9 cellular contexts compared by ENCODE assay signal in the genomic region with DNA sequence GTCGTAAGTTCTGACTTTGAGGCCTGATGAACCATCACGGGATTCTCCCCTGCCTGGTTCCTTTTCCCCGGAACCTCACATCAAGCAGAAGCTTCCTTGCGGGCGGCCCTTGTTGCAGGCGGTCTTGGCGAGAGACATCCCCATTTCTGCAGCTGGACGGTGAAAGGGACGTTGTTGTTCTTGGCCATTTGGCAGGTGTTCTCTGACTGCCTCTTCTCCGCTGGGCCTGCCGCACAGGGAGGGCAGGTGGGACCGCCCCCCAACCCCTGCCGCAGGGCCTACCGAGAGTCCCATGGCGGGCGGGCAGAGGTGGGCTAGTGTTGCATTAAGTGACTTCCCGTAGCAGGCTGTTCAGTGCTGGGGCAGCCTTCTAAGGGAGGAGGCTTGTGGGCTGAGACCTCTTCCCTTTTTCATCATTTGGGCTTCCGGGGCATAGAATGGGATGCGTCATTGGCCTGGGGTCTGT. TPM values are rescaled to one million over a fixed set of nuclear protein-coding genes. Genes with fewer than 3 reads are reported as not detected.
A peak's percentile ranks its signal among the peaks of the same experiment; 100 is the strongest.
DNase-seq lines count a peak whose midpoint lies in the region; ATAC-seq and TF ChIP-seq lines count a peak whose summit lies in the region.
"Had no signal": no experiment of that assay in that cellular context is flagged by ENCODE, and none has a peak within 500 bp of the region (broad histone marks: within the 10 kb centered on the region; RNA-seq: fewer than 3 reads in every experiment).

No MANE protein-coding gene starts in this region.

- peak overlapping the region; percentile 83 for H3K4me3 Mint-ChIP-seq in natural killer cell treated with Interleukin-12 subunit alpha and Interleukin-12 subunit beta and Interleukin-15 and Interleukin-18, amount 100 ng/mL, for 72 hours

- ATAC-seq in natural killer cell treated with Interleukin-12 subunit alpha and Interleukin-12 subunit beta and Interleukin-15 and Interleukin-18, amount 100 ng/mL, for 72 hours = peak; percentile 62 to 83
- ATAC-seq in HG03039 (IDR thresholded peaks at IDR 0.05; ENCODE audit: unreplicated experiment) = no peak

- H3K9me3 Mint-ChIP-seq in natural killer cell treated with Interleukin-12 subunit alpha and Interleukin-12 subunit beta and Interleukin-15 and Interleukin-18, amount 100 ng/mL, for 72 hours = no peaks in the 10 kb centered on the region

- WGBS in adrenal gland, 4 donors = 69 to 88% (median 81%) methylated on average over 19 of the region's 19 CpGs

- TF ChIP-seq POLR2A in adrenal gland (IDR thresholded peaks at IDR 0.05) = peak in 1 of 2 donors; percentile 32

- H3K4me1 Mint-ChIP-seq in natural killer cell treated with Interleukin-12 subunit alpha and Interleukin-12 subunit beta and Interleukin-15 and Interleukin-18, amount 100 ng/mL, for 72 hours (ENCODE audit: low read depth in 2 of 2) = peaks cover 20 to 26% of the 10 kb centered on the region in 2 donors

- no peaks in the 10 kb centered on the region for H3K36me3 ChIP-seq in adrenal gland (replicated peaks in 1 of 2)
- H3K36me3 ChIP-seq in brain microvascular endothelial cell (replicated peaks) = no peaks in the 10 kb centered on the region

- no peaks in the 10 kb centered on the region for H3K27me3 Mint-ChIP-seq in natural killer cell treated with Interleukin-12 subunit alpha and Interleukin-12 subunit beta and Interleukin-15 and Interleukin-18, amount 100 ng/mL, for 72 hours

- peak overlapping the region in 4 of 5 donors; percentile 54 to 85 (median 64) for H3K27ac ChIP-seq in adrenal gland
- H3K27ac ChIP-seq in brain microvascular endothelial cell = no peak overlapping the region

- H3K4me3 ChIP-seq in adrenal gland (no peak overlapping the region), brain microvascular endothelial cell (ENCODE audit: low read depth, low read length) (no peak overlapping the region)

- no peaks in the 10 kb centered on the region for H3K9me3 ChIP-seq in adrenal gland (replicated peaks in 1 of 3)

- in situ Hi-C loops in brain microvascular endothelial cell (cut with HindIII; ENCODE audit: low pct_ligation_motif_present, low sequenced_read_pairs) = no loop called here

- TF ChIP-seq CTCF in adrenal gland (IDR thresholded peaks at IDR 0.05) (no peak), brain microvascular endothelial cell (IDR thresholded peaks at IDR 0.05; ENCODE audit: low read depth, low read length, missing control alignments) (no peak)

- H3K27ac Mint-ChIP-seq in natural killer cell treated with Interleukin-12 subunit alpha and Interleukin-12 subunit beta and Interleukin-15 and Interleukin-18, amount 100 ng/mL, for 72 hours = peak overlapping the region; percentile 80 to 90

- H3K36me3 Mint-ChIP-seq in natural killer cell treated with Interleukin-12 subunit alpha and Interleukin-12 subunit beta and Interleukin-15 and Interleukin-18, amount 100 ng/mL, for 72 hours = no peaks in the 10 kb centered on the region

- peaks cover 0 to 30% of the 10 kb centered on the region in 2 donors for H3K4me1 ChIP-seq in adrenal gland (replicated peaks in 1 of 2)

- DNase-seq in GDM1 (lab: John Stamatoyannopoulos, UW) (peak; percentile 86), Kasumi-1 (lab: John Stamatoyannopoulos, UW) (peak; percentile 94), adrenal gland (peak in 3 of 7 donors; percentile 36 to 66 (median 54)), brain microvascular endothelial cell (no peak), NCI-H510A treated with DMSO at 0.1 percent for 48 hours (lab: John Stamatoyannopoulos, UW) (no peak), HT-29 (ENCODE audit: low spot score) (no peak)
- no peak for DNase-seq in natural killer cell treated with Interleukin-12 subunit alpha and Interleukin-12 subunit beta and Interleukin-15 and Interleukin-18, amount 100 ng/mL, for 72 hours (ENCODE audit: low spot score)
- DNase-seq: NCI-H524 had no signal

- H3K27me3 ChIP-seq in adrenal gland (no peaks in the 10 kb centered on the region), brain microvascular endothelial cell (replicated peaks) (no peaks in the 10 kb centered on the region)

- intact Hi-C loops in adrenal gland (cut with DNase I) = no loop called here

RNA-seq across cellular contexts. Expression of gene GRAMD4, which starts 26.9 kb away (rescaled TPM):
- total RNA-seq in adrenal gland = 100 to 1,000 TPM in 3 of 8 donors, 10 to 100 TPM in 5; 38.8 to 241 (median 80.6) TPM
- polyA plus RNA-seq in adrenal gland = 10 to 100 TPM; 18.4 to 93.7 (median 39.0) TPM
- total RNA-seq in natural killer cell treated with Interleukin-12 subunit alpha and Interleukin-12 subunit beta and Interleukin-15 and Interleukin-18, amount 100 ng/mL, for 72 hours = 10 to 100 TPM in 1 of 2 donors, 1 to 10 TPM in 1; 6.8 to 21.4 TPM
- 22.5 and 26.7 TPM in 2 replicates for total RNA-seq in HT-29 (2014; rRNA removed; shearing (Covaris generic))

RNA-seq across cellular contexts. Expression of gene CELSR1, which starts 55.8 kb away (rescaled TPM):
- total RNA-seq in adrenal gland = 1 to 10 TPM; 1.1 to 4.3 (median 2.6) TPM
- polyA plus RNA-seq in adrenal gland = 1 to 10 TPM in 2 of 3 donors, under 1 TPM in 1; 0.71 to 3.1 (median 1.6) TPM
- under 1 TPM; 0.14 to 0.45 TPM for total RNA-seq in natural killer cell treated with Interleukin-12 subunit alpha and Interleukin-12 subunit beta and Interleukin-15 and Interleukin-18, amount 100 ng/mL, for 72 hours
- 6.8 and 12.4 TPM in 2 replicates for total RNA-seq in HT-29 (2014; rRNA removed; shearing (Covaris generic))

Comparison
In these comparisons a context has a peak if more than half of its experiments do, and no peak if none do; other contexts are left out.
1. DNase-seq: peak in GDM1 (single experiment) and Kasumi-1 (2 of 2); none in natural killer cell treated with Interleukin-12 subunit alpha and Interleukin-12 subunit beta and Interleukin-15 and Interleukin-18, amount 100 ng/mL, for 72 hours (single experiment), brain microvascular endothelial cell (single experiment), NCI-H510A treated with DMSO at 0.1 percent for 48 hours (single experiment) and HT-29 (single experiment).